ENCODE assay signal across 9 cellular contexts in genomic region chr17:60421273-60422161, GRCh38. TPM values are rescaled to one million over a fixed set of nuclear protein-coding genes. Genes with fewer than 3 reads are reported as not detected.
DNase-seq lines count a peak whose midpoint lies in the region; ATAC-seq and TF ChIP-seq lines count a peak whose summit lies in the region.
"Had no signal": no experiment of that assay in that cellular context is flagged by ENCODE, and none has a peak within 500 bp of the region (broad histone marks: within the 10 kb centered on the region; RNA-seq: fewer than 3 reads in every experiment).

No MANE protein-coding gene starts in this region.

- peak overlapping the region; percentile 24 for H3K27ac ChIP-seq in CD8-positive, alpha-beta T cell (ENCODE audit: low read depth, low read length)
- H3K27ac ChIP-seq in hepatocyte (no peak overlapping the region), vagina (peak overlapping the region; percentile 42)

- H3K27ac Mint-ChIP-seq in CD8-positive, alpha-beta T cell = peak overlapping the region; percentile 72
- no peak overlapping the region for H3K27ac Mint-ChIP-seq in T-helper 17 cell

- intact Hi-C loops in CD8-positive, alpha-beta T cell (cut with DNase I, micrococcal nuclease) = loop anchor here (1.0 to 2.0 kb wide), 6 partner anchors 15 to 217 kb away; partner anchors contain the start of gene USP32 (in 1 of the 2)
- intact Hi-C loops in vagina (cut with DNase I) = loop anchor here (10.0 kb wide), 1 partner anchor 213 kb away; no protein-coding TSS in a partner anchor

- peak; percentile 100 for TF ChIP-seq CTCF in CD8-positive, alpha-beta T cell (IDR thresholded peaks at IDR 0.05)
- peak; percentile 99 for TF ChIP-seq CTCF in hepatocyte (IDR thresholded peaks at IDR 0.05; ENCODE audit: poor library complexity)
- TF ChIP-seq CTCF in vagina (IDR thresholded peaks at IDR 0.05) = peak; percentile 91 to 100 (median 91)

- peaks cover 2% of the 10 kb centered on the region for H3K27me3 Mint-ChIP-seq in CD8-positive, alpha-beta T cell (ENCODE audit: low read depth)
- H3K27me3 Mint-ChIP-seq in T-helper 17 cell = no peaks in the 10 kb centered on the region

- H4K20me1 ChIP-seq in hepatocyte (ENCODE audit: insufficient read depth, poor library complexity, severe bottlenecking) = no peaks in the 10 kb centered on the region

- peaks cover 8% of the 10 kb centered on the region for H3K4me1 ChIP-seq in CD8-positive, alpha-beta T cell (ENCODE audit: insufficient read depth, low read length)
- no peaks in the 10 kb centered on the region for H3K4me1 ChIP-seq in hepatocyte (ENCODE audit: insufficient read depth)
- peaks cover 12% of the 10 kb centered on the region for H3K4me1 ChIP-seq in vagina

- H3K4me2 ChIP-seq in hepatocyte = peak overlapping the region; percentile 94

- H3K4me1 Mint-ChIP-seq in CD8-positive, alpha-beta T cell (ENCODE audit: low read depth) = peaks cover 6% of the 10 kb centered on the region
- H3K4me1 Mint-ChIP-seq in T-helper 17 cell = peaks cover 8% of the 10 kb centered on the region

- H3K79me2 ChIP-seq in hepatocyte = no peaks in the 10 kb centered on the region

- peak; percentile 50 to 84 (median 69) for DNase-seq in CD8-positive, alpha-beta T cell
- DNase-seq in HT-29 (ENCODE audit: low spot score) = peak; percentile 71
- peak; percentile 48 to 62 (median 60) for DNase-seq in T-helper 17 cell
- DNase-seq in anterior cingulate cortex (lab: John Stamatoyannopoulos, UW) = peak in 44 of 58 donors; percentile 7 to 75 (median 40)
- peak; percentile 80 for DNase-seq in hepatocyte (ENCODE audit: low spot score)
- DNase-seq in renal cortical epithelial cell (ENCODE audit: low read depth) = peak; percentile 14
- DNase-seq in vagina (ENCODE audit: extremely low spot score in 2 of 2) = no peak

- H3K4me3 ChIP-seq in CD8-positive, alpha-beta T cell (ENCODE audit: low read depth, low read length) = peak overlapping the region; percentile 60
- H3K4me3 ChIP-seq in hepatocyte (peak overlapping the region; percentile 43), vagina (peak overlapping the region; percentile 45 to 48)

- POLR2A ChIA-PET in CD8-positive, alpha-beta T cell (lab: Charles Lee) = interaction anchor here (0.8 kb wide), 1 partner anchor 31 kb away, joined by 3 read pairs; no protein-coding TSS in a partner anchor

- no peaks in the 10 kb centered on the region for H3K9me3 ChIP-seq in CD8-positive, alpha-beta T cell (ENCODE audit: low read length)
- H3K9me3 ChIP-seq in T-helper 17 cell (ENCODE audit: control insufficient read depth, low read length, poor library complexity, severe bottlenecking) = no peaks in the 10 kb centered on the region
- H3K9me3 ChIP-seq in hepatocyte (ENCODE audit: low read depth) = no peaks in the 10 kb centered on the region
- no peaks in the 10 kb centered on the region for H3K9me3 ChIP-seq in vagina

- H3K27me3 ChIP-seq in CD8-positive, alpha-beta T cell (ENCODE audit: insufficient read depth, low read length) = no peaks in the 10 kb centered on the region
- H3K27me3 ChIP-seq in hepatocyte (no peaks in the 10 kb centered on the region), vagina (no peaks in the 10 kb centered on the region)

- H3K36me3 ChIP-seq in CD8-positive, alpha-beta T cell (ENCODE audit: insufficient read depth, low read length) = no peaks in the 10 kb centered on the region
- no peaks in the 10 kb centered on the region for H3K36me3 ChIP-seq in hepatocyte (replicated peaks; ENCODE audit: insufficient read depth, low read depth)
- no peaks in the 10 kb centered on the region for H3K36me3 ChIP-seq in vagina

- H3K9me2 ChIP-seq in hepatocyte (replicated peaks; ENCODE audit: insufficient read depth) = no peaks in the 10 kb centered on the region

- H3K9me3 Mint-ChIP-seq in CD8-positive, alpha-beta T cell = no peaks in the 10 kb centered on the region

- CTCF ChIA-PET in CD8-positive, alpha-beta T cell (lab: Charles Lee) = interaction anchor here (0.5 to 1.5 kb wide), 14 partner anchors 10 to 279 kb away, joined by 3 to 5 read pairs (median 3); no protein-coding TSS in a partner anchor

- WGBS in hepatocyte (ENCODE audit: low lambda C conversion rate, missing lambda C conversion rate) = 7% methylated on average over 66 of the region's 66 CpGs

- ATAC-seq in CD8-positive, alpha-beta T cell = peak; percentile 93
- ATAC-seq in GM19463 (IDR thresholded peaks at IDR 0.05; ENCODE audit: unreplicated experiment) (peak; percentile 88), T-helper 17 cell (peak; percentile 94)

- peak overlapping the region; percentile 85 for H2AFZ ChIP-seq in hepatocyte

- TF ChIP-seq POLR2A in vagina (IDR thresholded peaks at IDR 0.05) = no peak

- H3K36me3 Mint-ChIP-seq in CD8-positive, alpha-beta T cell = no peaks in the 10 kb centered on the region
- no peaks in the 10 kb centered on the region for H3K36me3 Mint-ChIP-seq in T-helper 17 cell (ENCODE audit: low read depth)

- peak overlapping the region; percentile 83 for H3K4me3 Mint-ChIP-seq in CD8-positive, alpha-beta T cell
- peak overlapping the region; percentile 82 for H3K4me3 Mint-ChIP-seq in T-helper 17 cell

RNA-seq across cellular contexts. Expression of gene CHCT1, which starts 0.8 kb away (rescaled TPM):
- not detected for total RNA-seq in CD8-positive, alpha-beta T cell
- total RNA-seq in HT-29 (2014; rRNA removed; shearing (Covaris generic)) = not detected in 2 replicates
- not detected for total RNA-seq in T-helper 17 cell
- total RNA-seq in hepatocyte = not detected in 2 replicates
- not detected in 2 replicates for polyA plus RNA-seq in hepatocyte
- not detected in 2 replicates for total RNA-seq in renal cortical epithelial cell
- total RNA-seq in vagina = not detected
- total RNA-seq: activated CD8-positive, alpha-beta memory T cell treated with anti-CD3 and anti-CD28 coated beads for 36 hours had no signal

RNA-seq across cellular contexts. Expression of gene USP32, which starts 29.6 kb away (rescaled TPM):
- 10 to 100 TPM; 24.7 to 26.3 TPM for total RNA-seq in CD8-positive, alpha-beta T cell
- 19.9 and 24.6 TPM in 2 replicates for total RNA-seq in HT-29 (2014; rRNA removed; shearing (Covaris generic))
- total RNA-seq in T-helper 17 cell = 10 to 100 TPM; 27.5 to 34.2 TPM
- total RNA-seq in hepatocyte = 37.0 and 46.9 TPM in 2 replicates
- polyA plus RNA-seq in hepatocyte = 15.3 and 29.6 TPM in 2 replicates
- 41.2 and 92.6 TPM in 2 replicates for total RNA-seq in renal cortical epithelial cell
- 63.6 TPM for total RNA-seq in vagina

Comparison
In these comparisons a context has a peak if more than half of its experiments do, and no peak if none do; other contexts are left out.
1. DNase-seq: peak in CD8-positive, alpha-beta T cell (7 of 7), HT-29 (single experiment), T-helper 17 cell (3 of 3), anterior cingulate cortex (44 of 58), hepatocyte (single experiment) and renal cortical epithelial cell (single experiment); none in vagina (0 of 2).
2. Peak in every context shown above with its lines, with median percentiles within 50 percentile points of each other: ATAC-seq, H3K4me3 ChIP-seq and CTCF ChIP-seq.